Comparison of ENCODE assay signal across 11 cellular contexts in the genomic region with DNA sequence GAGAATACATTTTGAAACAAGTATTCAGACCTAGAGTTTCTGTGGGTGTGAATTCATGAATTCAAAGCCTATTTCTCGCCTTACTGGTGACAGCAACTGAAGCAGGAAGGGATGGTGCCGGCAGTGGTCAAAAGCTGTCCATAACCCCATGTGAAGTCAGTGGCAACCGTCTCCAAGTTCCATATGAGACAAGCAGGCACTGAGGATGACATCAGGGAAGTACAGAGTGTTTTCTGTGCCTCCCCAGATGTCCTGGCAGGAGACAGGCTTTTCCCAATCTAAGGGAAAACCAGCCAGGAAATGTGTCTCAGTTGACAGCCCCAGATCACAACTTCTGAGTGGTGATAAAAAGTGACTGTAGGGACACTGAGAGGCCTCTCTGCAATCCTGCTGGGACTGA.
DNase-seq lines count a peak whose midpoint lies in the region; ATAC-seq lines count a peak whose summit lies in the region.
"Had no signal": no experiment of that assay in that cellular context is flagged by ENCODE, and none has a peak within 500 bp of the region (broad histone marks: within the 10 kb centered on the region; RNA-seq: fewer than 3 reads in every experiment).

No MANE protein-coding gene starts in this region.

- ATAC-seq in activated T-cell treated with anti-CD3 and anti-CD28 coated beads, Interleukin-2, amount 50 U/mL, for 4 hours = peak; percentile 24 to 41
- ATAC-seq in T-helper 17 cell = no peak
- ATAC-seq in left cardiac atrium = peak; percentile 79 to 85
- peak; percentile 84 for ATAC-seq in stimulated activated naive CD8-positive, alpha-beta T cell treated with anti-CD3 and anti-CD28 coated beads, Interleukin-15, amount 100 ng/mL, for 72 hours
- ATAC-seq in GM18861 (IDR thresholded peaks at IDR 0.05; ENCODE audit: unreplicated experiment) = no peak
- ATAC-seq: SK-N-SH treated with all-trans-retinoic acid at 6 μM for 48 hours had no signal

- no peaks in the 10 kb centered on the region for H3K27me3 Mint-ChIP-seq in activated T-cell treated with anti-CD3 and anti-CD28 coated beads, Interleukin-2, amount 50 U/mL, for 4 hours (ENCODE audit: low read depth)
- H3K27me3 Mint-ChIP-seq in T-helper 17 cell = no peaks in the 10 kb centered on the region
- H3K27me3 Mint-ChIP-seq in stimulated activated naive CD8-positive, alpha-beta T cell treated with anti-CD3 and anti-CD28 coated beads, Interleukin-15, amount 100 ng/mL, for 72 hours = no peaks in the 10 kb centered on the region

- H3K36me3 Mint-ChIP-seq in activated T-cell treated with anti-CD3 and anti-CD28 coated beads, Interleukin-2, amount 50 U/mL, for 4 hours (ENCODE audit: insufficient read depth) = peaks cover 69% of the 10 kb centered on the region
- H3K36me3 Mint-ChIP-seq in T-helper 17 cell (ENCODE audit: low read depth) = peaks cover 9% of the 10 kb centered on the region

- intact Hi-C loops in left cardiac atrium (cut with DNase I) = no loop called here

- peak overlapping the region; percentile 99 for H3K27ac Mint-ChIP-seq in T-helper 17 cell
- H3K27ac Mint-ChIP-seq in stimulated activated naive CD8-positive, alpha-beta T cell treated with anti-CD3 and anti-CD28 coated beads, Interleukin-15, amount 100 ng/mL, for 72 hours = peak overlapping the region in 1 of 2 donors; percentile 7

- peaks cover 91% of the 10 kb centered on the region for H3K4me1 Mint-ChIP-seq in activated T-cell treated with anti-CD3 and anti-CD28 coated beads, Interleukin-2, amount 50 U/mL, for 4 hours (ENCODE audit: low read depth)
- H3K4me1 Mint-ChIP-seq in T-helper 17 cell = peaks cover 60% of the 10 kb centered on the region
- peaks cover 90% of the 10 kb centered on the region for H3K4me1 Mint-ChIP-seq in stimulated activated naive CD8-positive, alpha-beta T cell treated with anti-CD3 and anti-CD28 coated beads, Interleukin-15, amount 100 ng/mL, for 72 hours

- DNase-seq in activated T-cell treated with anti-CD3 and anti-CD28 coated beads, Interleukin-2, amount 50 U/mL, for 4 hours = no peak
- DNase-seq in activated T-cell treated with anti-CD3 and anti-CD28 coated beads for 4 hours (no peak), T-helper 17 cell (no peak), left cardiac atrium (peak; percentile 36), DMS114 treated with DMSO at 0.1 percent for 48 hours (lab: John Stamatoyannopoulos, UW; ENCODE audit: unreplicated experiment) (no peak), NCI-H2029 (lab: John Stamatoyannopoulos, UW) (no peak)
- DNase-seq in stimulated activated naive CD8-positive, alpha-beta T cell treated with anti-CD3 and anti-CD28 coated beads, Interleukin-15, amount 100 ng/mL, for 72 hours = peak in 1 of 2 donors; percentile 57
- DNase-seq: DMS153, NCI-H226 had no signal

- H3K4me3 Mint-ChIP-seq in activated T-cell treated with anti-CD3 and anti-CD28 coated beads, Interleukin-2, amount 50 U/mL, for 4 hours = no peak overlapping the region
- no peak overlapping the region for H3K4me3 Mint-ChIP-seq in T-helper 17 cell
- H3K4me3 Mint-ChIP-seq in stimulated activated naive CD8-positive, alpha-beta T cell treated with anti-CD3 and anti-CD28 coated beads, Interleukin-15, amount 100 ng/mL, for 72 hours = peak overlapping the region in 1 of 2 donors; percentile 16

- no peaks in the 10 kb centered on the region for H3K9me3 Mint-ChIP-seq in activated T-cell treated with anti-CD3 and anti-CD28 coated beads, Interleukin-2, amount 50 U/mL, for 4 hours
- peaks cover 0 to 7% of the 10 kb centered on the region in 2 donors for H3K9me3 Mint-ChIP-seq in stimulated activated naive CD8-positive, alpha-beta T cell treated with anti-CD3 and anti-CD28 coated beads, Interleukin-15, amount 100 ng/mL, for 72 hours

- no peaks in the 10 kb centered on the region for H3K9me3 ChIP-seq in T-helper 17 cell (ENCODE audit: control insufficient read depth, low read length, poor library complexity, severe bottlenecking)

Comparison
In these comparisons a context has a peak if more than half of its experiments do, and no peak if none do; other contexts are left out.
1. ATAC-seq: peak in activated T-cell treated with anti-CD3 and anti-CD28 coated beads, Interleukin-2, amount 50 U/mL, for 4 hours (2 of 2), left cardiac atrium (2 of 2) and stimulated activated naive CD8-positive, alpha-beta T cell treated with anti-CD3 and anti-CD28 coated beads, Interleukin-15, amount 100 ng/mL, for 72 hours (single experiment); none in T-helper 17 cell (single experiment) and GM18861 (single experiment).